Comparison of ENCODE assay signal across 8 cellular contexts in genomic region chr6:28443112-28443773, GRCh38. TPM values are rescaled to one million over a fixed set of nuclear protein-coding genes. Genes with fewer than 3 reads are reported as not detected.
DNase-seq lines count a peak whose midpoint lies in the region; ATAC-seq, FAIRE-seq and TF ChIP-seq lines count a peak whose summit lies in the region.

Gene ZSCAN23, minus strand, starts transcription at chr6:28443491. Its CDS starts 7,225 bp downstream, at chr6:28436266.

- no peaks in the 10 kb centered on the region for H3K9me3 Mint-ChIP-seq in chondrocyte (ENCODE audit: low read depth)

- H3K4me3 Mint-ChIP-seq in chondrocyte (ENCODE audit: unreplicated experiment), result peak within 1 kb of the TSS; percentile 96

- no peak within 1 kb of the TSS for H3K27ac ChIP-seq in kidney (ENCODE audit: low read depth in 2 of 2, low read length in 2 of 2)

- intact Hi-C loops in kidney (cut with DNase I), result no loop called here

- no peaks in the 10 kb centered on the region for H3K4me1 ChIP-seq in kidney (ENCODE audit: control insufficient read depth in 1 of 2, insufficient read depth in 1 of 2, low read depth in 1 of 2, low read length in 2 of 2)

- peak within 1 kb of the TSS in 1 of 2 donors; percentile 55 for H3K9ac ChIP-seq in kidney (ENCODE audit: low read length in 2 of 2)

- peaks cover 0 to 16% of the 10 kb centered on the region in 2 donors for H3K9me3 ChIP-seq in kidney (ENCODE audit: control insufficient read depth in 1 of 2, low read length in 2 of 2)

- TF ChIP-seq CTCF in chondrocyte (IDR thresholded peaks at IDR 0.05), result peak; percentile 19
- no peak for TF ChIP-seq CTCF in kidney (IDR thresholded peaks at IDR 0.05; ENCODE audit: borderline replicate concordance, extremely low read depth, insufficient read depth)

- no peak for FAIRE-seq in kidney (lab: Jason Lieb, UNC)

- DNase-seq in NCI-H2107 treated with DMSO at 0.1 percent for 48 hours (lab: John Stamatoyannopoulos, UW; ENCODE audit: unreplicated experiment) (peak; percentile 51), chondrocyte (ENCODE audit: low spot score) (no peak), kidney (peak; percentile 85), GDM1 (lab: John Stamatoyannopoulos, UW) (no peak)
- peak; percentile 72 for DNase-seq in activated CD4-positive, alpha-beta T cell treated with anti-CD3 and anti-CD28 coated beads for 1 hour
- DNase-seq in stimulated activated CD4-positive, alpha-beta T cell treated with anti-CD3 and anti-CD28 coated beads, Interleukin-12 subunit alpha, Interleukin-12 subunit beta, amount 100 ng/mL, for 48 hours (ENCODE audit: low read depth in 2 of 3, low spot score in 1 of 3), result peak; percentile 76 to 84 (median 76)

- H3K36me3 Mint-ChIP-seq in chondrocyte (ENCODE audit: low read depth), result peaks cover 2% of the 10 kb centered on the region

- H3K27ac Mint-ChIP-seq in chondrocyte (ENCODE audit: unreplicated experiment), result peak within 1 kb of the TSS; percentile 85

- peak; percentile 79 for ATAC-seq in HG02938 (IDR thresholded peaks at IDR 0.05; ENCODE audit: unreplicated experiment)

- H3K27me3 Mint-ChIP-seq in chondrocyte (ENCODE audit: low read depth), result no peaks in the 10 kb centered on the region

- H3K4me3 ChIP-seq in kidney (ENCODE audit: low read length in 2 of 2), result peak within 1 kb of the TSS; percentile 57 to 88

- peak; percentile 63 for TF ChIP-seq POLR2A in GM15510 (IDR thresholded peaks at IDR 0.05; ENCODE audit: borderline replicate concordance, extremely low read depth, insufficient read length)

- peaks cover 22% of the 10 kb centered on the region for H3K4me1 Mint-ChIP-seq in chondrocyte (ENCODE audit: low read depth)

- H3K36me3 ChIP-seq in kidney (ENCODE audit: control insufficient read depth in 1 of 2, insufficient read depth in 2 of 2, low read length in 2 of 2), result no peaks in the 10 kb centered on the region

RNA-seq across cellular contexts. Expression of gene ZSCAN23, which starts in this region (rescaled TPM):
- 2.1 to 3.5 TPM (median 3.3 TPM) in 3 replicates for total RNA-seq in chondrocyte
- total RNA-seq in kidney, result 5.5 TPM
- polyA plus RNA-seq in kidney (ENCODE audit: insufficient read depth, low read depth, low replicate concordance), result 0.49 TPM

Comparison
In these comparisons a context has a peak if more than half of its experiments do, and no peak if none do; other contexts are left out.
1. DNase-seq: peak in NCI-H2107 treated with DMSO at 0.1 percent for 48 hours (single experiment), activated CD4-positive, alpha-beta T cell treated with anti-CD3 and anti-CD28 coated beads for 1 hour (single experiment), kidney (single experiment) and stimulated activated CD4-positive, alpha-beta T cell treated with anti-CD3 and anti-CD28 coated beads, Interleukin-12 subunit alpha, Interleukin-12 subunit beta, amount 100 ng/mL, for 48 hours (3 of 3); none in chondrocyte (single experiment) and GDM1 (single experiment).